ENCODE assay signal across 26 cellular contexts in the genomic region with DNA sequence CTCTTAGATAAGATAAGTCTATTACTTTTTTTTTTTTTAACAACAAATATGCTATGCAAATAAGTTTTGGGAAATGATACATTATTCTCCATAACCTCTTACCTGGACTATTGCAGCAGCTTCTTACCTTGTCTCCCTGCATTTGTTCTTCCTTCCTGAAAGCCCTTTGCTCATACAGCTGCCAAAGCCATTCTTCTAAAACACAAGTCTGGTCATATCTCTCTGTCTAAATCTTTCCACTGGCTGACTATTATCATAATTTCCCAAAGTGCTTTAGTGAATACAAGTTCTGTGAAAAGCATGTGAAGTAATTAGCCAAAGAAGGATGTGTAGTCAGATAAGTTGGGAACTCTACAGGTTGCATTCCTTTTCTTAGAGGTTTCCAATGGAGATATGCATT.
"Had no signal": no experiment of that assay in that cellular context is flagged by ENCODE, and none has a peak within 500 bp of the region (broad histone marks: within the 10 kb centered on the region; RNA-seq: fewer than 3 reads in every experiment).

No MANE protein-coding gene starts in this region.

- H3K27me3 ChIP-seq: breast epithelium, Peyer's patch, SJCRH30 had no signal

- H3K9me2 ChIP-seq: SK-N-SH had no signal

- H3K4me1 ChIP-seq: breast epithelium, SJCRH30 had no signal

- H3K27ac ChIP-seq: breast epithelium, Peyer's patch, RWPE1, SJCRH30, VCaP had no signal

- DNase-seq: activated CD4-positive, alpha-beta memory T cell treated with anti-CD3 and anti-CD28 coated beads for 36 hours; activated CD4-positive, alpha-beta T cell treated with anti-CD3 and anti-CD28 coated beads, Interleukin-2, amount 10 ng/mL, durations not matched to agents 7 days and 5 days; activated CD4-positive, CD25-positive, alpha-beta regulatory T cell; activated CD8-positive, alpha-beta memory T cell treated with anti-CD3 and anti-CD28 coated beads for 24 hours; activated gamma-delta T cell; activated naive CD4-positive, alpha-beta T cell treated with anti-CD3 and anti-CD28 coated beads for 36 hours; activated T-cell treated with anti-CD3 and anti-CD28 coated beads for 4 hours; activated T-cell treated with anti-CD3 and anti-CD28 coated beads, Interleukin-2, amount 50 U/mL, for 48 hours; central memory CD4-positive, alpha-beta T cell; MM.1S; NCI-H1105; NCI-H1436 treated with DMSO at 0.1 percent for 48 hours; NCI-H1930; NCI-H2171; NCI-H345; NCI-H510A; NCI-H526 treated with DMSO at 0.1 percent for 48 hours; NCI-H82; Peyer's patch; Right ventricle myocardium superior; SJCRH30; SK-N-SH; T-helper 1 cell had no signal

- H3K36me3 ChIP-seq: breast epithelium, Peyer's patch, SJCRH30 had no signal

- H3K9me3 ChIP-seq: Peyer's patch, SJCRH30, SK-N-SH had no signal

- H3K4me3 ChIP-seq: breast epithelium, Peyer's patch, SJCRH30 had no signal

- H3K4me2 ChIP-seq: SK-N-SH had no signal

- H3K9ac ChIP-seq: SK-N-SH had no signal
